In genomic region chr6:30357678-30358339, GRCh38 we compare ENCODE assay signal across 9 cellular contexts. TPM values are rescaled to one million over a fixed set of nuclear protein-coding genes. Genes with fewer than 3 reads are reported as not detected.
DNase-seq lines count a peak whose midpoint lies in the region; ATAC-seq, FAIRE-seq and TF ChIP-seq lines count a peak whose summit lies in the region.
"Had no signal": no experiment of that assay in that cellular context is flagged by ENCODE, and none has a peak within 500 bp of the region (broad histone marks: within the 10 kb centered on the region; RNA-seq: fewer than 3 reads in every experiment).

No MANE protein-coding gene starts in this region.

- H2AFZ ChIP-seq in KMS-11 (ENCODE audit: low read depth): no peak overlapping the region

- no peak overlapping the region for H3K9ac ChIP-seq in KMS-11

- no peaks in the 10 kb centered on the region for H3K27me3 ChIP-seq in KMS-11 (ENCODE audit: insufficient read depth, low read depth)
- H3K27me3 ChIP-seq in SJSA1 (replicated peaks): peaks cover 82% of the 10 kb centered on the region
- H3K27me3 ChIP-seq in cardiac muscle cell: peaks cover 39% of the 10 kb centered on the region
- H3K27me3 ChIP-seq in pancreas: peaks cover 0 to 10% (median 4%) of the 10 kb centered on the region in 4 donors
- H3K27me3 ChIP-seq in aorta (ENCODE audit: control insufficient read depth in 1 of 2, insufficient read depth in 2 of 2, low read length in 1 of 2): no peaks in the 10 kb centered on the region

- TF ChIP-seq CTCF in KMS-11 (conservative IDR thresholded peaks at IDR 0.05; ENCODE audit: low read depth, low read length): peak; percentile 67
- peak; percentile 83 for TF ChIP-seq CTCF in cardiac muscle cell (IDR thresholded peaks at IDR 0.05; ENCODE audit: low read depth, low read length)
- TF ChIP-seq CTCF in pancreas (IDR thresholded peaks at IDR 0.05): peak in 3 of 4 donors; percentile 57 to 70 (median 57)

- H4K20me1 ChIP-seq in KMS-11 (ENCODE audit: insufficient read depth): no peaks in the 10 kb centered on the region

- peak; percentile 89 for DNase-seq in DMS53 (lab: John Stamatoyannopoulos, UW)
- DNase-seq in SJSA1 (ENCODE audit: low read depth in 1 of 2, low spot score in 2 of 2): peak; percentile 46 to 52
- DNase-seq in activated naive CD8-positive, alpha-beta T cell treated with anti-CD3 and anti-CD28 coated beads, Interleukin-2, amount 50 U/mL, for 24 hours: peak; percentile 52
- peak; percentile 77 to 90 for DNase-seq in cardiac muscle cell (ENCODE audit: low read depth in 1 of 2, low spot score in 1 of 2)
- peak in 2 of 6 donors; percentile 15 to 39 for DNase-seq in pancreas
- peak; percentile 52 to 77 for DNase-seq in aorta
- DNase-seq in GOT3 (lab: John Stamatoyannopoulos, UW): no peak

- H3K79me2 ChIP-seq in KMS-11 (ENCODE audit: insufficient read depth, low read depth): no peaks in the 10 kb centered on the region

- H3K36me3 Mint-ChIP-seq in activated naive CD8-positive, alpha-beta T cell treated with anti-CD3 and anti-CD28 coated beads, Interleukin-2, amount 50 U/mL, for 24 hours (ENCODE audit: low read depth): no peaks in the 10 kb centered on the region

- peaks cover 4% of the 10 kb centered on the region for H3K9me3 Mint-ChIP-seq in activated naive CD8-positive, alpha-beta T cell treated with anti-CD3 and anti-CD28 coated beads, Interleukin-2, amount 50 U/mL, for 24 hours

- H3K36me3 ChIP-seq in KMS-11 (ENCODE audit: insufficient read depth) (no peaks in the 10 kb centered on the region), SJSA1 (no peaks in the 10 kb centered on the region), cardiac muscle cell (no peaks in the 10 kb centered on the region), pancreas (no peaks in the 10 kb centered on the region), aorta (ENCODE audit: control insufficient read depth in 1 of 2, insufficient read depth in 2 of 2, low read length in 1 of 2) (no peaks in the 10 kb centered on the region)

- WGBS in pancreas, 2 donors: 4% methylated on average over 34 of the region's 34 CpGs
- 2% methylated on average over 34 of the region's 34 CpGs for WGBS in aorta, 2 donors

- ATAC-seq in activated naive CD8-positive, alpha-beta T cell treated with anti-CD3 and anti-CD28 coated beads, Interleukin-2, amount 50 U/mL, for 24 hours: peak; percentile 52
- ATAC-seq in pancreas (peak in 3 of 4 donors; percentile 88 to 92 (median 91)), aorta (ENCODE audit: low FRiP score) (no peak)

- H3K9me3 ChIP-seq in SJSA1 (replicated peaks): no peaks in the 10 kb centered on the region
- H3K9me3 ChIP-seq in cardiac muscle cell (ENCODE audit: low read depth): no peaks in the 10 kb centered on the region
- H3K9me3 ChIP-seq in pancreas: no peaks in the 10 kb centered on the region
- peaks cover 3% of the 10 kb centered on the region for H3K9me3 ChIP-seq in aorta (ENCODE audit: control insufficient read depth, low read length)

- H3K4me1 ChIP-seq in KMS-11 (ENCODE audit: low read depth, poor library complexity, severe bottlenecking) (peaks cover 26% of the 10 kb centered on the region), SJSA1 (replicated peaks) (peaks cover 4% of the 10 kb centered on the region; the same call in 1 of the 2 replicates), cardiac muscle cell (ENCODE audit: low read depth) (no peaks in the 10 kb centered on the region), pancreas (no peaks in the 10 kb centered on the region), aorta (ENCODE audit: control insufficient read depth in 1 of 2, insufficient read depth in 2 of 2, low read length in 2 of 2) (no peaks in the 10 kb centered on the region)

- peaks cover 4% of the 10 kb centered on the region for H3K4me1 Mint-ChIP-seq in activated naive CD8-positive, alpha-beta T cell treated with anti-CD3 and anti-CD28 coated beads, Interleukin-2, amount 50 U/mL, for 24 hours

- intact Hi-C loops in pancreas (cut with DNase I): no loop called here
- intact Hi-C loops in aorta (cut with DNase I): no loop called here

- H3K4me3 ChIP-seq in KMS-11 (IDR thresholded peaks at IDR 0.05; ENCODE audit: insufficient read depth, low read depth, low read length): no peak overlapping the region
- no peak overlapping the region for H3K4me3 ChIP-seq in SJSA1
- H3K4me3 ChIP-seq in cardiac muscle cell: peak overlapping the region; percentile 29
- peak overlapping the region in 1 of 4 donors; percentile 25 for H3K4me3 ChIP-seq in pancreas
- no peak overlapping the region for H3K4me3 ChIP-seq in aorta (ENCODE audit: low read length in 2 of 2)

- FAIRE-seq in pancreas (lab: Jason Lieb, UNC): no peak
- FAIRE-seq: frontal cortex had no signal

- H3K27me3 Mint-ChIP-seq in activated naive CD8-positive, alpha-beta T cell treated with anti-CD3 and anti-CD28 coated beads, Interleukin-2, amount 50 U/mL, for 24 hours: peaks cover 54% of the 10 kb centered on the region

- H3K27ac Mint-ChIP-seq in activated naive CD8-positive, alpha-beta T cell treated with anti-CD3 and anti-CD28 coated beads, Interleukin-2, amount 50 U/mL, for 24 hours: no peak overlapping the region

- H3K4me2 ChIP-seq in KMS-11: peak overlapping the region; percentile 14; the same call in 1 of the 2 replicates

- peak overlapping the region; percentile 78 for H3K4me3 Mint-ChIP-seq in activated naive CD8-positive, alpha-beta T cell treated with anti-CD3 and anti-CD28 coated beads, Interleukin-2, amount 50 U/mL, for 24 hours

- H3K27ac ChIP-seq in KMS-11: no peak overlapping the region
- H3K27ac ChIP-seq in SJSA1: no peak overlapping the region
- no peak overlapping the region for H3K27ac ChIP-seq in cardiac muscle cell
- H3K27ac ChIP-seq in pancreas: no peak overlapping the region
- H3K27ac ChIP-seq in aorta (ENCODE audit: low read depth in 1 of 2, low read length in 2 of 2): no peak overlapping the region

RNA-seq across cellular contexts. Expression of gene RPP21, which starts 12.9 kb away (rescaled TPM):
- total RNA-seq in SJSA1 (2014; rRNA removed; shearing (Covaris generic)): 41.0 and 137 TPM in 2 replicates
- 47.4 and 84.5 TPM in 2 replicates for total RNA-seq in cardiac muscle cell
- polyA plus RNA-seq in cardiac muscle cell: 62.6 and 65.5 TPM in 2 replicates
- total RNA-seq in pancreas: 10 to 100 TPM; 21.2 to 31.6 (median 25.8) TPM
- polyA plus RNA-seq in pancreas: 10 to 100 TPM; 84.2 to 93.1 TPM
- 10 to 100 TPM; 26.7 to 32.8 TPM for total RNA-seq in aorta
- polyA plus RNA-seq in aorta: 100 to 1,000 TPM in 1 of 2 donors, 10 to 100 TPM in 1; 78.0 to 119 TPM

RNA-seq across cellular contexts. Expression of gene TRIM39, which starts 31.1 kb away (rescaled TPM):
- total RNA-seq in SJSA1 (2014; rRNA removed; shearing (Covaris generic)): 9.0 and 14.7 TPM in 2 replicates
- total RNA-seq in cardiac muscle cell (13.9 and 16.1 TPM in 2 replicates), pancreas (1 to 10 TPM; 5.6 to 8.6 (median 6.6) TPM), aorta (10 to 100 TPM; 13.8 to 15.5 TPM)
- polyA plus RNA-seq in cardiac muscle cell (15.4 and 19.4 TPM in 2 replicates), pancreas (10 to 100 TPM; 10.2 to 12.5 TPM), aorta (10 to 100 TPM; 10.3 to 15.7 TPM)
